ENCODE assay signal across 29 cellular contexts in the genomic region with DNA sequence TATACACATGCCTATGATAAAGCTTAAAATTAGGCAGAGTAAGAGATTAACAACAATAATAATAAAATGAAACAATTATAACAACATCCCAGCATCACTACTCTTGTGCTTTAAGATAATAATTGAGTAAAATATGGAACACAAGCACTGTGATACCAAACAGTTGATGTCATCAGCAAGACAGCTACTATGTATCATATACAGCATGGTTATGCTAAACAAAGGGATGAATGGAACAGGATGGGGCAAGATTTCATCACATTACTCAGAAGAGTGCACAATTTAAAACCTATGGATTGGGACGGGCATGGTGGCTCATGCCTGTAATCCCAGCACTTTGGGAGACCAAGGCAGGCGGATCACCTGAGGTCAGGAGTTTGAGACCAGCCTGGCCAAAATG.
"Had no signal": no experiment of that assay in that cellular context is flagged by ENCODE, and none has a peak within 500 bp of the region (broad histone marks: within the 10 kb centered on the region; RNA-seq: fewer than 3 reads in every experiment).

No MANE protein-coding gene starts in this region.

- H3K36me3 ChIP-seq: colonic mucosa, esophagus muscularis mucosa, esophagus squamous epithelium, gastrocnemius medialis, gastroesophageal sphincter, heart left ventricle, heart right ventricle had no signal

- H3K4me3 ChIP-seq: colonic mucosa, coronary artery, dorsolateral prefrontal cortex, esophagus muscularis mucosa, esophagus squamous epithelium, gastrocnemius medialis, gastroesophageal sphincter, heart left ventricle, heart right ventricle had no signal

- H3K27ac Mint-ChIP-seq: dendritic cell treated with granulocyte-macrophage colony-stimulating factor and Interleukin-4, amounts not matched to agents 40 ng/mL and 50 ng/mL, for 4 days; effector memory CD8-positive, alpha-beta T cell; endodermal cell had no signal

- DNase-seq: colonic mucosa; cortex of kidney; dermis blood vessel endothelial cell; dorsolateral prefrontal cortex; effector CD4-positive, alpha-beta T cell; effector CD8-positive, alpha-beta T cell; effector memory CD4-positive, alpha-beta T cell; effector memory CD8-positive, alpha-beta T cell; endodermal cell; erythroblast; esophagus squamous epithelium; foreskin fibroblast; foreskin melanocyte; gastrocnemius medialis; glutamatergic neuron; head of caudate nucleus; heart left ventricle; heart right ventricle had no signal

- H3K9me3 ChIP-seq: colonic mucosa, esophagus muscularis mucosa, esophagus squamous epithelium, gastrocnemius medialis, gastroesophageal sphincter, heart left ventricle, heart right ventricle had no signal

- H3K4me1 Mint-ChIP-seq: endodermal cell had no signal

- FAIRE-seq: colon, endometrium, endothelial cell of umbilical vein, frontal cortex had no signal

- ATAC-seq: effector memory CD8-positive, alpha-beta T cell; esophagus mucosa; foreskin keratinocyte; gastrocnemius medialis; gastroesophageal sphincter; heart left ventricle; heart right ventricle had no signal

- H3K27me3 Mint-ChIP-seq: dendritic cell treated with granulocyte-macrophage colony-stimulating factor and Interleukin-4, amounts not matched to agents 40 ng/mL and 50 ng/mL, for 4 days; effector memory CD8-positive, alpha-beta T cell had no signal

- H3K27me3 ChIP-seq: colonic mucosa, dorsolateral prefrontal cortex, esophagus muscularis mucosa, esophagus squamous epithelium, foreskin keratinocyte, gastrocnemius medialis, gastroesophageal sphincter, heart left ventricle, heart right ventricle had no signal

- H3K27ac ChIP-seq: colonic mucosa, coronary artery, dorsolateral prefrontal cortex, epithelial cell of prostate, esophagus muscularis mucosa, esophagus squamous epithelium, foreskin keratinocyte, gastrocnemius medialis, gastroesophageal sphincter, heart left ventricle, heart right ventricle had no signal

- H3K9me3 Mint-ChIP-seq: dendritic cell treated with granulocyte-macrophage colony-stimulating factor and Interleukin-4, amounts not matched to agents 40 ng/mL and 50 ng/mL, for 4 days; endodermal cell had no signal

- H3K4me3 Mint-ChIP-seq: dendritic cell treated with granulocyte-macrophage colony-stimulating factor and Interleukin-4, amounts not matched to agents 40 ng/mL and 50 ng/mL, for 4 days; effector memory CD8-positive, alpha-beta T cell; endodermal cell had no signal

- H3K4me1 ChIP-seq: colonic mucosa, esophagus muscularis mucosa, esophagus squamous epithelium, foreskin keratinocyte, gastrocnemius medialis, gastroesophageal sphincter, heart left ventricle, heart right ventricle had no signal
